In genomic region chr4:145720656-145721055, GRCh38 we compare ENCODE assay signal across 15 cellular contexts. TPM values are rescaled to one million over a fixed set of nuclear protein-coding genes. Genes with fewer than 3 reads are reported as not detected.
DNase-seq lines count a peak whose midpoint lies in the region; ATAC-seq, FAIRE-seq and TF ChIP-seq lines count a peak whose summit lies in the region.
"Had no signal": no experiment of that assay in that cellular context is flagged by ENCODE, and none has a peak within 500 bp of the region (broad histone marks: within the 10 kb centered on the region; RNA-seq: fewer than 3 reads in every experiment).

No MANE protein-coding gene starts in this region.

- H4K91ac ChIP-seq in H1 (replicated peaks; ENCODE audit: insufficient read length, low read length): no peak overlapping the region

- POLR2A ChIA-PET in H1 (lab: Charles Lee; ENCODE audit: partially characterized antibody): interaction anchor here (1.1 kb wide), 1 partner anchor 13 kb away, joined by 3 read pairs; no protein-coding TSS in a partner anchor

- no peak for FAIRE-seq in H1 (lab: Jason Lieb, UNC)

- CTCF ChIA-PET in H1 (lab: Charles Lee; ENCODE audit: partially characterized antibody): no interaction called here

- H2BK12ac ChIP-seq in H1 (ENCODE audit: low read depth, low read length): no peak overlapping the region

- H3K18ac ChIP-seq in H1 (ENCODE audit: extremely low read depth, low read length): no peak overlapping the region

- no peak for TF ChIP-seq POLR2A in H1 (IDR thresholded peaks at IDR 0.05; ENCODE audit: control extremely low read depth in 1 of 2, low read depth in 2 of 2, low read length in 2 of 2)
- TF ChIP-seq POLR2A in transverse colon (IDR thresholded peaks at IDR 0.05): no peak

- no peak overlapping the region for H4K5ac ChIP-seq in H1 (ENCODE audit: insufficient read length, low read depth, low read length)

- no peak overlapping the region for H2AK5ac ChIP-seq in H1 (ENCODE audit: low read depth, low read length)

- in situ Hi-C loops in transverse colon (cut with MboI; ENCODE audit: low pct_ligation_motif_present in 1 of 4, low pct_unique_long_range_greater_than_20kb in 1 of 4, low sequenced_read_pairs in 3 of 4): no loop called here

- intact Hi-C loops in transverse colon (cut with DNase I; ENCODE audit: low total_unique reads): no loop called here

- H3K4me3 ChIP-seq in H1 (ENCODE audit: extremely low read depth in 1 of 4, insufficient read depth in 2 of 4, low read depth in 3 of 4, low read length in 4 of 4) (no peak overlapping the region), transverse colon (no peak overlapping the region)

- H3K9ac ChIP-seq in H1 (replicated peaks in 1 of 4; ENCODE audit: extremely low read depth in 1 of 4, low read depth in 3 of 4, low read length in 3 of 4): no peak overlapping the region

- no peak overlapping the region for H3K4ac ChIP-seq in H1 (replicated peaks; ENCODE audit: insufficient read length, low read depth, low read length)

- no peaks in the 10 kb centered on the region; the same call in 1 of the 2 replicates for H3K23me2 ChIP-seq in H1 (ENCODE audit: low read depth, low read length)

- no peak for TF ChIP-seq RAD21 in H1 (IDR thresholded peaks at IDR 0.05 in 1 of 2, conservative IDR thresholded peaks at IDR 0.05 in 1 of 2; ENCODE audit: low read depth in 2 of 2, low read length in 2 of 2)

- H3K56ac ChIP-seq in H1 (replicated peaks; ENCODE audit: insufficient read length, low read depth, low read length): no peak overlapping the region

- WGBS in H1 (ENCODE audit: extremely low coverage in 1 of 2, insufficient coverage in 1 of 2, insufficient read length in 1 of 2, insufficient replicate concordance in 2 of 2, low coverage in 1 of 2, low lambda C conversion rate in 2 of 2, missing lambda C conversion rate in 1 of 2), 2 experiments: 92% methylated on average over 3 of the region's 3 CpGs; no CpG with 5 or more reads in 1 of the 2 experiments
- WGBS in transverse colon (ENCODE audit: low coverage in 1 of 2), 2 donors: 75 to 87% methylated on average over 3 of the region's 3 CpGs

- H3K79me1 ChIP-seq in H1 (ENCODE audit: low read depth, low read length): no peaks in the 10 kb centered on the region

- no peak overlapping the region for H2BK120ac ChIP-seq in H1 (replicated peaks; ENCODE audit: low read depth, low read length)

- H3K27me3 ChIP-seq in H1 (replicated peaks in 1 of 4; ENCODE audit: control insufficient read depth in 3 of 4, extremely low read depth in 1 of 4, insufficient read depth in 3 of 4, low read length in 3 of 4) (no peaks in the 10 kb centered on the region), transverse colon (no peaks in the 10 kb centered on the region)

- H3K4me2 ChIP-seq in H1 (ENCODE audit: insufficient read depth in 1 of 2, low read depth in 2 of 2, low read length in 2 of 2): no peak overlapping the region

- H2BK20ac ChIP-seq in H1 (ENCODE audit: low read length): no peak overlapping the region; the same call in 1 of the 2 replicates

- H3K36me3 ChIP-seq in H1 (ENCODE audit: control insufficient read depth in 2 of 4, insufficient read depth in 4 of 4, low read length in 3 of 4) (no peaks in the 10 kb centered on the region), transverse colon (no peaks in the 10 kb centered on the region)

- DNase-seq in H1 (ENCODE audit: low read depth in 1 of 2, low spot score in 2 of 2) (no peak), transverse colon (no peak), NCI-H2081 (lab: John Stamatoyannopoulos, UW) (no peak), cerebellar cortex (ENCODE audit: low spot score) (no peak), iPS-NIHi7 (ENCODE audit: extremely low spot score) (no peak)
- DNase-seq: CD4-positive, alpha-beta T cell; hippocampal formation; mammary epithelial cell; NCI-H1436 had no signal

- H3K27ac ChIP-seq in H1 (ENCODE audit: low read depth, low read length) (no peak overlapping the region), transverse colon (no peak overlapping the region)

- H3K14ac ChIP-seq in H1 (ENCODE audit: insufficient read length): no peak overlapping the region

- H3K23ac ChIP-seq in H1 (ENCODE audit: insufficient read length): no peak overlapping the region

- H3K79me2 ChIP-seq in H1 (ENCODE audit: control insufficient read depth in 1 of 2, insufficient read depth in 2 of 2, low read length in 2 of 2): no peaks in the 10 kb centered on the region

- H2BK5ac ChIP-seq in H1 (ENCODE audit: low read depth, low read length): peak overlapping the region; percentile 53; the same call in 1 of the 2 replicates

- H3K9me3 ChIP-seq in H1 (ENCODE audit: insufficient read depth in 2 of 2, low read depth in 1 of 2, low read length in 1 of 2): peaks cover 2 to 3% of the 10 kb centered on the region in 2 experiments; a peak in 2 of 4 replicates
- H3K9me3 ChIP-seq in transverse colon: no peaks in the 10 kb centered on the region

- ATAC-seq in GM18508 (IDR thresholded peaks at IDR 0.05; ENCODE audit: insufficient read depth, unreplicated experiment): peak; percentile 29
- ATAC-seq in GM19463 (IDR thresholded peaks at IDR 0.05; ENCODE audit: unreplicated experiment): peak; percentile 41
- peak; percentile 19 for ATAC-seq in HG03064 (IDR thresholded peaks at IDR 0.05; ENCODE audit: low read depth, unreplicated experiment)

- no peak overlapping the region for H2BK15ac ChIP-seq in H1 (ENCODE audit: low read length)

- H2AFZ ChIP-seq in H1 (ENCODE audit: low read length): peak overlapping the region; percentile 40; the same call in 1 of the 2 replicates

- H4K20me1 ChIP-seq in H1 (replicated peaks in 1 of 2; ENCODE audit: control insufficient read depth in 1 of 2, insufficient read depth in 2 of 2, low read length in 2 of 2): no peaks in the 10 kb centered on the region

- TF ChIP-seq EP300 in H1 (IDR thresholded peaks at IDR 0.05; ENCODE audit: borderline replicate concordance in 1 of 2, low read depth in 2 of 2, low read length in 2 of 2) (no peak), transverse colon (IDR thresholded peaks at IDR 0.05; ENCODE audit: low read depth) (no peak)

- H3K4me1 ChIP-seq in H1 (replicated peaks in 1 of 4; ENCODE audit: control insufficient read depth in 3 of 4, insufficient read depth in 4 of 4, low read length in 3 of 4) (0 out of 7 replicates have a peak, but pooled peaks cover 0 to 3% (median 0%) of the 10 kb centered on the region in 4 experiments), transverse colon (no peaks in the 10 kb centered on the region)

- TF ChIP-seq CTCF in H1 (IDR thresholded peaks at IDR 0.05; ENCODE audit: control extremely low read depth in 1 of 3, insufficient read depth in 1 of 3, low read depth in 1 of 3, low read length in 3 of 3) (no peak), transverse colon (IDR thresholded peaks at IDR 0.05) (no peak)

- no peak overlapping the region for H4K8ac ChIP-seq in H1 (ENCODE audit: extremely low read depth, insufficient read depth, low read length)

TF ChIP-seq in H1, 55 proteins besides CTCF, POLR2A, EP300 and RAD21:
- TF ChIP-seq CEBPB (IDR thresholded peaks at IDR 0.05; ENCODE audit: low read depth, low read length) (no peak), SIRT6 (IDR thresholded peaks at IDR 0.05; ENCODE audit: low read length) (no peak), TEAD4 (IDR thresholded peaks at IDR 0.05; ENCODE audit: low read depth, low read length) (no peak), RXRA (IDR thresholded peaks at IDR 0.05; ENCODE audit: insufficient read depth, low read depth, low read length) (no peak), GABPA (IDR thresholded peaks at IDR 0.05; ENCODE audit: borderline replicate concordance, insufficient read depth, low read length) (no peak), RFX5 (IDR thresholded peaks at IDR 0.05; ENCODE audit: borderline replicate concordance, low read depth, low read length) (no peak), CHD2 (IDR thresholded peaks at IDR 0.05; ENCODE audit: low read length) (no peak), HDAC2 (IDR thresholded peaks at IDR 0.05; ENCODE audit: borderline replicate concordance in 1 of 2, low read depth in 2 of 2, low read length in 2 of 2) (no peak), SP2 (IDR thresholded peaks at IDR 0.05; ENCODE audit: low read length) (no peak), SAP30 (IDR thresholded peaks at IDR 0.05; ENCODE audit: insufficient read depth, insufficient replicate concordance, low read length) (no peak), BRCA1 (IDR thresholded peaks at IDR 0.05; ENCODE audit: low read depth, low read length) (no peak)

RNA-seq across cellular contexts. Expression of gene C4orf51, which starts 40.7 kb away (rescaled TPM):
- total RNA-seq in H1 (2021; fragmentation: NEBNext Ultra II Directional; extraction: Animal tissue kit (Norgen Biotek cat#: 25700)): 0.54 TPM in 1 of 2 replicates, not detected in the other
- not detected in 2 replicates for polyA plus RNA-seq in H1 (2011; rRNA removed)
- not detected for polyA plus RNA-seq in H1 (2011; cell fraction: cytosol; rRNA removed)
- 0.13 TPM for polyA plus RNA-seq in H1 (2011; cell fraction: nucleus; rRNA removed)
- polyA plus RNA-seq in H1 (2012, experiment 1 of 2): not detected in 4 replicates
- not detected for polyA plus RNA-seq in H1 (2012, experiment 2 of 2)
- 0.53 TPM for polyA plus RNA-seq in H1 (2013, experiment 1 of 2)
- polyA plus RNA-seq in H1 (2013, experiment 2 of 2): 0.50 TPM
- polyA minus RNA-seq in H1 (2011; rRNA and poly(A)+ RNA removed): not detected in 2 replicates
- not detected for polyA minus RNA-seq in H1 (2011; cell fraction: cytosol; rRNA and poly(A)+ RNA removed)
- polyA minus RNA-seq in H1 (2011; cell fraction: nucleus; rRNA and poly(A)+ RNA removed): not detected
- not detected for total RNA-seq in transverse colon
- total RNA-seq: activated CD8-positive, alpha-beta memory T cell treated with anti-CD3 and anti-CD28 coated beads for 36 hours; CD4-positive, alpha-beta T cell; mammary epithelial cell; renal cortical epithelial cell; ureter had no signal
- polyA plus RNA-seq: mammary epithelial cell had no signal
